In the genomic region with DNA sequence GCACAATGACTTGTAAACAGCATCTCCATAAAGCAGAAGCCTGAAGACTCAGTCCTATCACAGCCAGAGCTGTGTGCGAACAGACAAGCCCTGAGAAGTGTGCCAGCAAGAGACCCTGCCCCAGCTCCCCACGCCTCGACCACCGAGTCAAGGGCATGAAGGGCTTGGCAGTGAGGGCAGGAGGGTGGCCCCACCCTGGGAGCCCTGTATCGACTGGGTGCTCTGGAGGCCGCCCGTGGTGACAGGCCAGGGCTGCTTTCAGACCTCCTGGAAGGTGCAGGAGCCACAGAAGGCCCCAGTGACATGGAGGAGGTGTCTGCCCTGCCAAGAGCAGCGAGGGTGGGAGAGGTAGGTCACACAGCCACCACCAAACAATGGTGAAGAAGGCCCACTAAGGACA, we compare ENCODE assay signal across 25 cellular contexts.
DNase-seq lines count a peak whose midpoint lies in the region; ATAC-seq lines count a peak whose summit lies in the region.
"Had no signal": no experiment of that assay in that cellular context is flagged by ENCODE, and none has a peak within 500 bp of the region (broad histone marks: within the 10 kb centered on the region; RNA-seq: fewer than 3 reads in every experiment).

No MANE protein-coding gene starts in this region.

- DNase-seq in CD4-positive, alpha-beta memory T cell, result no peak
- no peak for DNase-seq in activated naive CD8-positive, alpha-beta T cell treated with anti-CD3 and anti-CD28 coated beads, Interleukin-2, amount 10 ng/mL, durations not matched to agents 7 days and 5 days
- DNase-seq in naive B cell, result no peak
- no peak for DNase-seq in NCI-H82 treated with DMSO at 0.1 percent for 48 hours (lab: John Stamatoyannopoulos, UW; ENCODE audit: unreplicated experiment)
- no peak for DNase-seq in COLO829 (ENCODE audit: low spot score)
- DNase-seq in NCI-H146 treated with DMSO at 0.1 percent for 48 hours (lab: John Stamatoyannopoulos, UW; ENCODE audit: unreplicated experiment), result no peak
- no peak for DNase-seq in putamen (ENCODE audit: low spot score)
- DNase-seq: activated CD4-positive, alpha-beta T cell treated with anti-CD3 and anti-CD28 coated beads for 1 hour; body of pancreas; dermis blood vessel endothelial cell; DMS79 treated with DMSO at 0.1 percent for 48 hours; erythroblast; HCEC 1CT; left ventricle myocardium inferior; NCI-H1092 treated with DMSO at 0.1 percent for 48 hours; NCI-H2171; NCI-H69; OCI-M1; small intestine; stimulated activated CD4-positive, alpha-beta T cell treated with anti-CD3 and anti-CD28 coated beads, Interleukin-4, amount 100 ng/mL, for 4 hours; stimulated activated CD8-positive, alpha-beta memory T cell treated with anti-CD3 and anti-CD28 coated beads, Interleukin-4, amount 100 ng/mL, for 48 hours; T1000; thyroid gland had no signal

- peaks cover 5 to 14% of the 10 kb centered on the region in 2 donors for H3K36me3 Mint-ChIP-seq in CD4-positive, alpha-beta memory T cell
- H3K36me3 Mint-ChIP-seq in activated naive CD8-positive, alpha-beta T cell treated with anti-CD3 and anti-CD28 coated beads, Interleukin-2, amount 10 ng/mL, durations not matched to agents 7 days and 5 days, result peaks cover 9% of the 10 kb centered on the region
- H3K36me3 Mint-ChIP-seq in naive B cell, result peaks cover 6 to 9% of the 10 kb centered on the region in 2 donors

- H3K9ac ChIP-seq in BLaER1, result peak overlapping the region; percentile 38; the same call in 1 of the 2 replicates

- peaks cover 44% of the 10 kb centered on the region for H3K36me3 ChIP-seq in BLaER1
- H3K36me3 ChIP-seq in CD4-positive, alpha-beta memory T cell (ENCODE audit: insufficient read depth, low read length), result no peaks in the 10 kb centered on the region
- H3K36me3 ChIP-seq: left ventricle myocardium inferior, thyroid gland had no signal

- H4K20me1 ChIP-seq in BLaER1, result peaks cover 100% of the 10 kb centered on the region

- peaks cover 73% of the 10 kb centered on the region for H3K4me1 ChIP-seq in BLaER1
- peaks cover 75% of the 10 kb centered on the region for H3K4me1 ChIP-seq in CD4-positive, alpha-beta memory T cell (ENCODE audit: insufficient read depth, low read length)

- H3K27me3 Mint-ChIP-seq in CD4-positive, alpha-beta memory T cell, result no peaks in the 10 kb centered on the region
- H3K27me3 Mint-ChIP-seq in activated naive CD8-positive, alpha-beta T cell treated with anti-CD3 and anti-CD28 coated beads, Interleukin-2, amount 10 ng/mL, durations not matched to agents 7 days and 5 days, result no peaks in the 10 kb centered on the region
- no peaks in the 10 kb centered on the region for H3K27me3 Mint-ChIP-seq in naive B cell

- intact Hi-C loops in CD4-positive, alpha-beta memory T cell (cut with micrococcal nuclease), result no loop called here

- peak overlapping the region; percentile 72 for H3K4me2 ChIP-seq in BLaER1

- H3K9me3 Mint-ChIP-seq in CD4-positive, alpha-beta memory T cell, result peaks cover 0 to 2% (median 0%) of the 10 kb centered on the region in 8 donors
- H3K9me3 Mint-ChIP-seq in activated naive CD8-positive, alpha-beta T cell treated with anti-CD3 and anti-CD28 coated beads, Interleukin-2, amount 10 ng/mL, durations not matched to agents 7 days and 5 days, result no peaks in the 10 kb centered on the region
- peaks cover 0 to 4% (median 0%) of the 10 kb centered on the region in 7 donors for H3K9me3 Mint-ChIP-seq in naive B cell

- peak overlapping the region; percentile 38 for H3K27ac ChIP-seq in BLaER1
- no peak overlapping the region for H3K27ac ChIP-seq in CD4-positive, alpha-beta memory T cell (ENCODE audit: low read depth, low read length)
- H3K27ac ChIP-seq: body of pancreas, left ventricle myocardium inferior, SJSA1, thyroid gland had no signal

- no peak overlapping the region for H3K4me3 ChIP-seq in BLaER1
- no peak overlapping the region for H3K4me3 ChIP-seq in CD4-positive, alpha-beta memory T cell (ENCODE audit: low read length in 2 of 2)
- H3K4me3 ChIP-seq: body of pancreas, left ventricle myocardium inferior, SJSA1, thyroid gland had no signal

- H3K4me1 Mint-ChIP-seq in CD4-positive, alpha-beta memory T cell, result peaks cover 49 to 84% (median 67%) of the 10 kb centered on the region in 4 donors
- peaks cover 44% of the 10 kb centered on the region for H3K4me1 Mint-ChIP-seq in activated naive CD8-positive, alpha-beta T cell treated with anti-CD3 and anti-CD28 coated beads, Interleukin-2, amount 10 ng/mL, durations not matched to agents 7 days and 5 days
- H3K4me1 Mint-ChIP-seq in naive B cell, result peaks cover 57 to 87% (median 70%) of the 10 kb centered on the region in 3 donors

- CTCF ChIA-PET in CD4-positive, alpha-beta memory T cell (lab: Charles Lee; ENCODE audit: partially characterized antibody), result no interaction called here

- H3K27ac Mint-ChIP-seq in CD4-positive, alpha-beta memory T cell, result peak overlapping the region; percentile 56 to 91 (median 72)
- H3K27ac Mint-ChIP-seq in activated naive CD8-positive, alpha-beta T cell treated with anti-CD3 and anti-CD28 coated beads, Interleukin-2, amount 10 ng/mL, durations not matched to agents 7 days and 5 days, result peak overlapping the region; percentile 60
- peak overlapping the region in 5 of 6 donors; percentile 47 to 98 (median 65) for H3K27ac Mint-ChIP-seq in naive B cell

- peak overlapping the region in 7 of 8 donors; percentile 6 to 79 (median 59) for H3K4me3 Mint-ChIP-seq in CD4-positive, alpha-beta memory T cell
- peak overlapping the region; percentile 15 for H3K4me3 Mint-ChIP-seq in activated naive CD8-positive, alpha-beta T cell treated with anti-CD3 and anti-CD28 coated beads, Interleukin-2, amount 10 ng/mL, durations not matched to agents 7 days and 5 days
- H3K4me3 Mint-ChIP-seq in naive B cell, result peak overlapping the region in 7 of 8 donors; percentile 15 to 87 (median 57)

- H3K27me3 ChIP-seq in BLaER1, result no peaks in the 10 kb centered on the region
- H3K27me3 ChIP-seq in CD4-positive, alpha-beta memory T cell (ENCODE audit: insufficient read depth, low read length), result no peaks in the 10 kb centered on the region
- H3K27me3 ChIP-seq: body of pancreas, SJSA1, thyroid gland had no signal

- H3K9me3 ChIP-seq in BLaER1, result no peaks in the 10 kb centered on the region; the same call in 1 of the 2 replicates
- no peaks in the 10 kb centered on the region for H3K9me3 ChIP-seq in CD4-positive, alpha-beta memory T cell (ENCODE audit: control insufficient read depth in 1 of 2, low read length in 2 of 2)
- H3K9me3 ChIP-seq: body of pancreas, left ventricle myocardium inferior, SJSA1, thyroid gland had no signal

- POLR2A ChIA-PET in CD4-positive, alpha-beta memory T cell (lab: Charles Lee; ENCODE audit: partially characterized antibody), result no interaction called here
- POLR2A ChIA-PET in activated naive CD8-positive, alpha-beta T cell treated with anti-CD3 and anti-CD28 coated beads, Interleukin-2, amount 10 ng/mL, durations not matched to agents 7 days and 5 days (lab: Charles Lee), result no interaction called here

- no peak for ATAC-seq in activated naive CD8-positive, alpha-beta T cell treated with anti-CD3 and anti-CD28 coated beads, Interleukin-2, amount 10 ng/mL, durations not matched to agents 7 days and 5 days (ENCODE audit: low read depth)
- ATAC-seq in naive B cell (ENCODE audit: low read depth in 2 of 2), result no peak
- ATAC-seq: body of pancreas had no signal
